20 cellular contexts compared by ENCODE assay signal in the genomic region with DNA sequence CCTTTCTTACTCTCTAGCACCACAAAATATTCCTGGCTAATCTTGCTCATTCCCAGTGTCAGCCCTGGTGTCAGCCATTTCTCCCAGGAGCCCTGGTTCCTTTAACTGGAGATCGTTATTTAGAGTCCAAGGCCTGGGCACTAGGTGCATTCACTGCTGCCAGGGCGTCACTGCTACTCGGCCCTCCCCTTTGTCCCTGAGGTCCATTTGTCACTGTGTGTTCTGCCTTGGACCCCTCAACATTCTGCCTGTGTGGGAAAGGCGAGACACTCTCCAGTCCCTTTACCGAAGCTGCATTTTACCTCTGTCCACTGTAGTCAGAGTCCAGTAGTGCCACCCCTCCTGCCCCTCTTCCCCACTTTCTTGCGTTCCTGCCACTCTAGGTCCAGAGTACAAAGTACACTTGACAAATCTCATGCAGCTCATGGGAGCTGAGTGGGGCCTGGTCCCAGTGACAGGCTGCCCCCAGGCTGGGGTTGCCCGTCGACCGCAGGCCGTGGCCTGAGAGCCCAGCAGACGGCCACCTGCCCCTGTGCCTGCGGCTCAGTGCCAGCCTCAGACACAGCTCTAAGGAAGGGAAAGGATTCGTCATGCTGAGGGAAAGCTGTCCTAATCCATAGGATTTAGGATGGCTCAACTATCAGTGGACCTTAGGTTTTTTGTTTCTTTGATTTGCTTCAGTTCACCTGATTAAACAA. TPM values are rescaled to one million over a fixed set of nuclear protein-coding genes. Genes with fewer than 3 reads are reported as not detected.
DNase-seq lines count a peak whose midpoint lies in the region; ATAC-seq, FAIRE-seq and TF ChIP-seq lines count a peak whose summit lies in the region.
"Had no signal": no experiment of that assay in that cellular context is flagged by ENCODE, and none has a peak within 500 bp of the region (broad histone marks: within the 10 kb centered on the region; RNA-seq: fewer than 3 reads in every experiment).

No MANE protein-coding gene starts in this region.

- H3K79me2 ChIP-seq in ACC112 (ENCODE audit: control insufficient read depth, insufficient read depth, low read length, unreplicated experiment) (no peaks in the 10 kb centered on the region), HepG2 (ENCODE audit: insufficient read depth, low read length) (no peaks in the 10 kb centered on the region)

- peaks cover 22% of the 10 kb centered on the region for H3K4me1 ChIP-seq in ACC112 (ENCODE audit: control insufficient read depth, insufficient read depth, low read length, unreplicated experiment)
- peaks cover 16% of the 10 kb centered on the region for H3K4me1 ChIP-seq in HepG2 (ENCODE audit: insufficient read depth, low read length)
- no peaks in the 10 kb centered on the region for H3K4me1 ChIP-seq in BE2C

- H3K4me3 ChIP-seq in ACC112 (ENCODE audit: low read depth, low read length): no peak overlapping the region
- H3K4me3 ChIP-seq in WERI-Rb-1 (ENCODE audit: low read depth, low read length): no peak overlapping the region
- H3K4me3 ChIP-seq in HepG2 (replicated peaks in 1 of 3; ENCODE audit: insufficient read depth in 1 of 3, low read depth in 2 of 3, low read length in 3 of 3): no peak overlapping the region
- H3K4me3 ChIP-seq in BE2C (ENCODE audit: low read depth, low read length): no peak overlapping the region
- H3K4me3 ChIP-seq: MG63 had no signal

- H3K27ac ChIP-seq in ACC112 (ENCODE audit: low read depth, low read length): 0 out of 2 replicates have a peak overlapping the region, but pooled peaks have one; percentile 2
- H3K27ac ChIP-seq in WERI-Rb-1: no peak overlapping the region
- H3K27ac ChIP-seq in HepG2 (ENCODE audit: extremely low read length, insufficient read depth, low read length): no peak overlapping the region

- H3K36me3 ChIP-seq in ACC112 (ENCODE audit: insufficient read depth, low read length) (peaks cover 4% of the 10 kb centered on the region; the same call in 1 of the 2 replicates), WERI-Rb-1 (no peaks in the 10 kb centered on the region), HepG2 (replicated peaks in 1 of 2; ENCODE audit: control insufficient read depth in 1 of 2, insufficient read depth in 2 of 2, low read length in 2 of 2) (no peaks in the 10 kb centered on the region), BE2C (no peaks in the 10 kb centered on the region)
- H3K36me3 ChIP-seq: MG63 had no signal

- no peak for TF ChIP-seq POLR2A in HepG2 (IDR thresholded peaks at IDR 0.05; ENCODE audit: insufficient read depth in 1 of 2, low read depth in 2 of 2, low read length in 2 of 2)

- CTCF ChIA-PET in HepG2 (lab: Yijun Ruan, JAX; ENCODE audit: low intra/inter-chr PET ratio, low total read pairs): no interaction called here

- H2AFZ ChIP-seq in ACC112 (ENCODE audit: low read length, unreplicated experiment) (no peak overlapping the region), HepG2 (ENCODE audit: low read length) (no peak overlapping the region)

- no peaks in the 10 kb centered on the region for H4K20me1 ChIP-seq in HepG2 (ENCODE audit: insufficient read depth, low read length)

- WGBS in HepG2 (ENCODE audit: low lambda C conversion rate): 32% methylated on average over 13 of the region's 13 CpGs

- no peak for FAIRE-seq in HepG2 (lab: Jason Lieb, UNC)
- FAIRE-seq: GM12892, H54 had no signal

- no peak for TF ChIP-seq EP300 in HepG2 (IDR thresholded peaks at IDR 0.05; ENCODE audit: low read depth in 2 of 2, low read length in 2 of 2)
- no peak for TF ChIP-seq EP300 in HepG2 (CRISPR knock-in tag; IDR thresholded peaks at IDR 0.05; ENCODE audit: borderline replicate concordance)

- TF ChIP-seq RAD21 in HepG2 (CRISPR knock-in tag; IDR thresholded peaks at IDR 0.05): no peak

- peak overlapping the region; percentile 43 for H3K4me2 ChIP-seq in HepG2 (ENCODE audit: low read depth, low read length)

- H3K27me3 ChIP-seq in ACC112 (ENCODE audit: insufficient read depth, low read length) (no peaks in the 10 kb centered on the region), WERI-Rb-1 (ENCODE audit: insufficient read depth, low read depth, severe bottlenecking) (no peaks in the 10 kb centered on the region), HepG2 (ENCODE audit: control insufficient read depth in 1 of 2, insufficient read depth in 2 of 2, low read length in 2 of 2) (no peaks in the 10 kb centered on the region), BE2C (no peaks in the 10 kb centered on the region)
- H3K27me3 ChIP-seq: MG63 had no signal

- no peak for TF ChIP-seq CTCF in WERI-Rb-1 (IDR thresholded peaks at IDR 0.05; ENCODE audit: low read depth, low read length)
- TF ChIP-seq CTCF in HepG2 (CRISPR knock-in tag; IDR thresholded peaks at IDR 0.05): no peak
- no peak for TF ChIP-seq CTCF in BE2C (IDR thresholded peaks at IDR 0.05; ENCODE audit: low read depth, low read length)

- ATAC-seq in HepG2 (peak; percentile 81), GM19035 (IDR thresholded peaks at IDR 0.05; ENCODE audit: unreplicated experiment) (no peak), GM21381 (IDR thresholded peaks at IDR 0.05; ENCODE audit: unreplicated experiment) (no peak)
- ATAC-seq: SK-N-SH treated with all-trans-retinoic acid at 6 μM for 48 hours had no signal

- peak overlapping the region; percentile 7; the same call in 1 of the 2 replicates for H3K9ac ChIP-seq in HepG2 (ENCODE audit: insufficient read depth, low read depth, low read length)

- no TSS peak for BruUV-seq in HepG2 (replicated peaks; lab: Mats Ljungman, UMichigan)

- DNase-seq in WERI-Rb-1: peak; percentile 16
- no peak for DNase-seq in HepG2 (ENCODE audit: low spot score)
- peak; percentile 26 for DNase-seq in retina
- no peak for DNase-seq in BE2C
- DNase-seq: 8988T, Kasumi-1, MG63, NCI-H1417 treated with DMSO at 0.1 percent for 48 hours, NCI-H187 treated with DMSO at 0.1 percent for 48 hours, NCI-H2107, NCI-H226, NCI-H510A treated with DMSO at 0.1 percent for 48 hours, NCI-H748 treated with DMSO at 0.1 percent for 48 hours, SIG-M5 had no signal

- in situ Hi-C loops in HepG2 (cut with HindIII; ENCODE audit: extremely low pct_ligation_motif_present, low pct_unique_long_range_greater_than_20kb): no loop called here

- POLR2A ChIA-PET in HepG2 (lab: Yijun Ruan, JAX): no interaction called here

- no peaks in the 10 kb centered on the region for H3K9me3 ChIP-seq in WERI-Rb-1 (ENCODE audit: severe bottlenecking)
- H3K9me3 ChIP-seq in HepG2 (ENCODE audit: low read length): no peaks in the 10 kb centered on the region
- no peaks in the 10 kb centered on the region for H3K9me3 ChIP-seq in BE2C

- intact Hi-C loops in HepG2 (cut with micrococcal nuclease; ENCODE audit: unreplicated experiment): no loop called here

TF ChIP-seq in HepG2, 621 proteins besides CTCF, POLR2A, EP300 and RAD21 (continues in another document):
- TF ChIP-seq, protein P1, sequence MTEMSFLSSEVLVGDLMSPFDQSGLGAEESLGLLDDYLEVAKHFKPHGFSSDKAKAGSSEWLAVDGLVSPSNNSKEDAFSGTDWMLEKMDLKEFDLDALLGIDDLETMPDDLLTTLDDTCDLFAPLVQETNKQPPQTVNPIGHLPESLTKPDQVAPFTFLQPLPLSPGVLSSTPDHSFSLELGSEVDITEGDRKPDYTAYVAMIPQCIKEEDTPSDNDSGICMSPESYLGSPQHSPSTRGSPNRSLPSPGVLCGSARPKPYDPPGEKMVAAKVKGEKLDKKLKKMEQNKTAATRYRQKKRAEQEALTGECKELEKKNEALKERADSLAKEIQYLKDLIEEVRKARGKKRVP (CRISPR knock-in tag; IDR thresholded peaks at IDR 0.05): no peak
- TF ChIP-seq ZNF780A (CRISPR knock-in tag; IDR thresholded peaks at IDR 0.05): no peak
- TF ChIP-seq, protein P2, sequence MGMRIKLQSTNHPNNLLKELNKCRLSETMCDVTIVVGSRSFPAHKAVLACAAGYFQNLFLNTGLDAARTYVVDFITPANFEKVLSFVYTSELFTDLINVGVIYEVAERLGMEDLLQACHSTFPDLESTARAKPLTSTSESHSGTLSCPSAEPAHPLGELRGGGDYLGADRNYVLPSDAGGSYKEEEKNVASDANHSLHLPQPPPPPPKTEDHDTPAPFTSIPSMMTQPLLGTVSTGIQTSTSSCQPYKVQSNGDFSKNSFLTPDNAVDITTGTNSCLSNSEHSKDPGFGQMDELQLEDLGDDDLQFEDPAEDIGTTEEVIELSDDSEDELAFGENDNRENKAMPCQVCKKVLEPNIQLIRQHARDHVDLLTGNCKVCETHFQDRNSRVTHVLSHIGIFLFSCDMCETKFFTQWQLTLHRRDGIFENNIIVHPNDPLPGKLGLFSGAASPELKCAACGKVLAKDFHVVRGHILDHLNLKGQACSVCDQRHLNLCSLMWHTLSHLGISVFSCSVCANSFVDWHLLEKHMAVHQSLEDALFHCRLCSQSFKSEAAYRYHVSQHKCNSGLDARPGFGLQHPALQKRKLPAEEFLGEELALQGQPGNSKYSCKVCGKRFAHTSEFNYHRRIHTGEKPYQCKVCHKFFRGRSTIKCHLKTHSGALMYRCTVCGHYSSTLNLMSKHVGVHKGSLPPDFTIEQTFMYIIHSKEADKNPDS (CRISPR knock-in tag; IDR thresholded peaks at IDR 0.05): no peak

RNA-seq across cellular contexts. Expression of a gene that starts 52.1 kb away (rescaled TPM):
- 96.6 and 154 TPM in 2 replicates for total RNA-seq in HepG2 (2016; rRNA removed; fragmentation: Illumina TruSeq; extraction: Trizol)
- total RNA-seq in HepG2 (2016; cell fraction: cytosol; rRNA removed; fragmentation: Illumina TruSeq; extraction: Trizol; ENCODE audit: low read depth): 20.8 and 24.2 TPM in 2 replicates
- total RNA-seq in HepG2 (2016; cell fraction: insoluble cytoplasmic fraction; rRNA removed; fragmentation: Illumina TruSeq; extraction: Trizol): 99.8 and 164 TPM in 2 replicates
- total RNA-seq in HepG2 (2016; cell fraction: membrane; rRNA removed; fragmentation: Illumina TruSeq; extraction: Trizol): 48.0 and 50.2 TPM in 2 replicates
- total RNA-seq in HepG2 (2016; cell fraction: nucleus; rRNA removed; fragmentation: Illumina TruSeq; extraction: Trizol): 55.6 and 64.2 TPM in 2 replicates
- polyA plus RNA-seq in HepG2 (2011; rRNA removed): 64.8 and 86.3 TPM in 2 replicates
- polyA plus RNA-seq in HepG2 (2011; cell fraction: cytosol; rRNA removed): 40.8 and 66.4 TPM in 2 replicates
- 26.2 and 33.6 TPM in 2 replicates for polyA plus RNA-seq in HepG2 (2011; cell fraction: nucleus; rRNA removed)
- 31.5 and 57.8 TPM in 2 replicates for polyA plus RNA-seq in HepG2 (2012)
- polyA plus RNA-seq in HepG2 (2016; cell fraction: cytosol; fragmentation: Illumina TruSeq; extraction: Trizol; ENCODE audit: low read depth): 26.2 and 26.4 TPM in 2 replicates
- polyA plus RNA-seq in HepG2 (2016; cell fraction: insoluble cytoplasmic fraction; fragmentation: Illumina TruSeq; extraction: Trizol; ENCODE audit: low read depth): 193 and 198 TPM in 2 replicates
- 44.7 and 48.2 TPM in 2 replicates for polyA plus RNA-seq in HepG2 (2016; cell fraction: membrane; fragmentation: Illumina TruSeq; extraction: Trizol; ENCODE audit: low read depth)
- polyA plus RNA-seq in HepG2 (2016; cell fraction: nucleus; fragmentation: Illumina TruSeq; extraction: Trizol; ENCODE audit: insufficient read depth, low read depth): 75.7 and 79.5 TPM in 2 replicates
- polyA minus RNA-seq in HepG2 (2011; rRNA and poly(A)+ RNA removed; ENCODE audit: low replicate concordance): 12.8 and 16.1 TPM in 2 replicates
- polyA minus RNA-seq in HepG2 (2011; cell fraction: cytosol; rRNA and poly(A)+ RNA removed): 35.9 and 41.2 TPM in 2 replicates
- polyA minus RNA-seq in HepG2 (2011; cell fraction: nucleus; rRNA and poly(A)+ RNA removed): 60.4 and 62.8 TPM in 2 replicates
- 172 TPM for polyA plus RNA-seq in BE2C (2012; ENCODE audit: insufficient read depth, insufficient read length, low read depth)

Comparison
In these comparisons a context has a peak if more than half of its experiments do, and no peak if none do; other contexts are left out.
1. DNase-seq: peak in WERI-Rb-1 (single experiment) and retina (single experiment); none in HepG2 (single experiment) and BE2C (single experiment).